ENCODE assay signal across 1 cellular context in genomic region chr6:110951986-110952794, GRCh38.
TF ChIP-seq lines count a peak whose summit lies in the region.

No MANE protein-coding gene starts in this region.

TF ChIP-seq in HepG2, 621 proteins besides CTCF, POLR2A, EP300 and RAD21 (continued from another document and continues in another):
- TF ChIP-seq ZXDC (CRISPR knock-in tag; IDR thresholded peaks at IDR 0.05), result no peak
- no peak for TF ChIP-seq XRCC5 (optimal IDR thresholded peaks at IDR 0.05; ENCODE audit: low read length)
- TF ChIP-seq YY1 (IDR thresholded peaks at IDR 0.05; ENCODE audit: insufficient read depth, insufficient replicate concordance, low read depth, low read length), result no peak
- no peak for TF ChIP-seq HIC2 (CRISPR knock-in tag; IDR thresholded peaks at IDR 0.05; ENCODE audit: low read depth)
- no peak for TF ChIP-seq ZFYVE20 (CRISPR knock-in tag; IDR thresholded peaks at IDR 0.05; ENCODE audit: borderline replicate concordance, low read depth)
- no peak; the same call in 1 of the 2 replicates for TF ChIP-seq REPIN1 (CRISPR knock-in tag; IDR thresholded peaks at IDR 0.05; ENCODE audit: borderline replicate concordance, low read depth)
- no peak for TF ChIP-seq ZNF496 (CRISPR knock-in tag; IDR thresholded peaks at IDR 0.05; ENCODE audit: insufficient replicate concordance)
- TF ChIP-seq ZBTB37 (CRISPR knock-in tag; IDR thresholded peaks at IDR 0.05), result no peak
- no peak for TF ChIP-seq MED8 (CRISPR knock-in tag; IDR thresholded peaks at IDR 0.05; ENCODE audit: insufficient replicate concordance)
- no peak for TF ChIP-seq MBNL3 (CRISPR knock-in tag; conservative IDR thresholded peaks at IDR 0.05)
- no peak for TF ChIP-seq MAZ (IDR thresholded peaks at IDR 0.05; ENCODE audit: borderline replicate concordance, low read depth, low read length)
- no peak for TF ChIP-seq MAZ (CRISPR knock-in tag; IDR thresholded peaks at IDR 0.05; ENCODE audit: low read depth)
- TF ChIP-seq ZNF20 (CRISPR knock-in tag; IDR thresholded peaks at IDR 0.05), result no peak
- no peak for TF ChIP-seq NFRKB (IDR thresholded peaks at IDR 0.05)
- TF ChIP-seq HOXA5 (CRISPR knock-in tag; IDR thresholded peaks at IDR 0.05), result peak; percentile 23
- no peak for TF ChIP-seq ZNF609 (CRISPR knock-in tag; IDR thresholded peaks at IDR 0.05; ENCODE audit: borderline replicate concordance)
- TF ChIP-seq CSRNP1 (CRISPR knock-in tag; IDR thresholded peaks at IDR 0.05), result no peak
- no peak for TF ChIP-seq ZNF549 (CRISPR knock-in tag; IDR thresholded peaks at IDR 0.05)
- no peak for TF ChIP-seq ZNF761 (CRISPR knock-in tag; conservative IDR thresholded peaks at IDR 0.05)
- TF ChIP-seq CENPX (CRISPR knock-in tag; IDR thresholded peaks at IDR 0.05), result no peak
- no peak for TF ChIP-seq REXO4 (CRISPR knock-in tag; IDR thresholded peaks at IDR 0.05; ENCODE audit: borderline replicate concordance)
- no peak for TF ChIP-seq ZNF800 (CRISPR knock-in tag; IDR thresholded peaks at IDR 0.05)
- TF ChIP-seq ZBTB3 (CRISPR knock-in tag; IDR thresholded peaks at IDR 0.05; ENCODE audit: borderline replicate concordance, low read depth), result no peak
- no peak for TF ChIP-seq ZNF510 (CRISPR knock-in tag; IDR thresholded peaks at IDR 0.05; ENCODE audit: low read depth)
- TF ChIP-seq ZNF18 (CRISPR knock-in tag; IDR thresholded peaks at IDR 0.05; ENCODE audit: insufficient replicate concordance), result no peak
- TF ChIP-seq HNF1A (IDR thresholded peaks at IDR 0.05; ENCODE audit: low read depth), result peak; percentile 95
- TF ChIP-seq HNF1A (CRISPR knock-in tag; IDR thresholded peaks at IDR 0.05; ENCODE audit: borderline replicate concordance), result peak; percentile 97
- no peak for TF ChIP-seq HNRNPL (IDR thresholded peaks at IDR 0.05; ENCODE audit: low read depth, low read length)
- no peak for TF ChIP-seq DPF2 (CRISPR knock-in tag; IDR thresholded peaks at IDR 0.05; ENCODE audit: borderline replicate concordance, low read depth)
- no peak for TF ChIP-seq ATF6 (CRISPR knock-in tag; conservative IDR thresholded peaks at IDR 0.05)
- TF ChIP-seq WIZ (CRISPR knock-in tag; IDR thresholded peaks at IDR 0.05), result no peak
- TF ChIP-seq ZNF619 (CRISPR knock-in tag; IDR thresholded peaks at IDR 0.05), result no peak
- TF ChIP-seq ZKSCAN8 (CRISPR knock-in tag; IDR thresholded peaks at IDR 0.05; ENCODE audit: borderline replicate concordance), result peak; percentile 65; the same call in 1 of the 2 replicates
- TF ChIP-seq SOX13 (IDR thresholded peaks at IDR 0.05), result peak; percentile 93
- TF ChIP-seq SOX13 (CRISPR knock-in tag; conservative IDR thresholded peaks at IDR 0.05 in 1 of 2, IDR thresholded peaks at IDR 0.05 in 1 of 2), result peak in 1 of 2 experiments; percentile 100; a peak in 2 of 4 replicates
